ENCODE assay signal across 9 cellular contexts in genomic region chr22:40276877-40277823, GRCh38.
DNase-seq lines count a peak whose midpoint lies in the region; ATAC-seq and TF ChIP-seq lines count a peak whose summit lies in the region.
"Had no signal": no experiment of that assay in that cellular context is flagged by ENCODE, and none has a peak within 500 bp of the region (broad histone marks: within the 10 kb centered on the region; RNA-seq: fewer than 3 reads in every experiment).

No MANE protein-coding gene starts in this region.

- peak overlapping the region; percentile 74 for H3K4me3 Mint-ChIP-seq in stimulated activated effector memory CD8-positive, alpha-beta T cell treated with anti-CD3 and anti-CD28 coated beads, Interleukin-12 subunit alpha, Interleukin-12 subunit beta, amount 100 ng/mL, for 72 hours

- H3K36me3 ChIP-seq in heart left ventricle: peaks cover 0 to 75% (median 63%) of the 10 kb centered on the region in 9 donors

- peak; percentile 16 for DNase-seq in HS-5 (ENCODE audit: low read depth)
- no peak for DNase-seq in activated naive CD4-positive, alpha-beta T cell treated with anti-CD3 and anti-CD28 coated beads, Interleukin-2, amount 50 U/mL, for 72 hours (ENCODE audit: low spot score in 2 of 2)
- peak in 2 of 5 donors; percentile 31 to 45 for DNase-seq in heart left ventricle
- DNase-seq in stimulated activated effector memory CD8-positive, alpha-beta T cell treated with anti-CD3 and anti-CD28 coated beads, Interleukin-12 subunit alpha, Interleukin-12 subunit beta, amount 100 ng/mL, for 72 hours (ENCODE audit: low spot score in 2 of 2): no peak
- no peak for DNase-seq in A172 (ENCODE audit: low spot score)
- DNase-seq in NCI-H774 (lab: John Stamatoyannopoulos, UW): no peak
- no peak for DNase-seq in DMS79 treated with DMSO at 0.1 percent for 48 hours (lab: John Stamatoyannopoulos, UW)
- DNase-seq: NCI-H510A had no signal

- peaks cover 0 to 47% (median 15%) of the 10 kb centered on the region in 12 donors for H3K4me1 ChIP-seq in heart left ventricle

- H3K4me3 ChIP-seq in heart left ventricle: peak overlapping the region in 11 of 12 donors; percentile 3 to 51 (median 43)

- H3K27ac Mint-ChIP-seq in activated naive CD4-positive, alpha-beta T cell treated with anti-CD3 and anti-CD28 coated beads, Interleukin-2, amount 50 U/mL, for 72 hours: peak overlapping the region; percentile 92 to 94
- peak overlapping the region; percentile 95 for H3K27ac Mint-ChIP-seq in stimulated activated effector memory CD8-positive, alpha-beta T cell treated with anti-CD3 and anti-CD28 coated beads, Interleukin-12 subunit alpha, Interleukin-12 subunit beta, amount 100 ng/mL, for 72 hours

- no peaks in the 10 kb centered on the region for H3K27me3 ChIP-seq in heart left ventricle

- peak overlapping the region; percentile 58 to 87 (median 80) for H3K27ac ChIP-seq in heart left ventricle

- ATAC-seq in activated naive CD4-positive, alpha-beta T cell treated with anti-CD3 and anti-CD28 coated beads, Interleukin-2, amount 50 U/mL, for 72 hours: peak; percentile 46 to 52
- peak; percentile 60 to 76 (median 69) for ATAC-seq in heart left ventricle
- ATAC-seq in stimulated activated effector memory CD8-positive, alpha-beta T cell treated with anti-CD3 and anti-CD28 coated beads, Interleukin-12 subunit alpha, Interleukin-12 subunit beta, amount 100 ng/mL, for 72 hours: no peak
- ATAC-seq in HG03520 (IDR thresholded peaks at IDR 0.05; ENCODE audit: unreplicated experiment): no peak

- H3K4me1 Mint-ChIP-seq in stimulated activated effector memory CD8-positive, alpha-beta T cell treated with anti-CD3 and anti-CD28 coated beads, Interleukin-12 subunit alpha, Interleukin-12 subunit beta, amount 100 ng/mL, for 72 hours: peaks cover 16% of the 10 kb centered on the region

- intact Hi-C loops in heart left ventricle (cut with DNase I): loop anchor here in 8 of 10 donors (5.0 to 10.0 kb wide), 9 partner anchors 62 to 232 kb away; partner anchors contain the start of genes TNRC6B (in 5 of the 8) and ADSL (in 1 of the 8)

- no peak for TF ChIP-seq CTCF in heart left ventricle (IDR thresholded peaks at IDR 0.05)

- H3K9me3 ChIP-seq in heart left ventricle: no peaks in the 10 kb centered on the region

- no peaks in the 10 kb centered on the region for H3K9me3 Mint-ChIP-seq in activated naive CD4-positive, alpha-beta T cell treated with anti-CD3 and anti-CD28 coated beads, Interleukin-2, amount 50 U/mL, for 72 hours
- no peaks in the 10 kb centered on the region for H3K9me3 Mint-ChIP-seq in stimulated activated effector memory CD8-positive, alpha-beta T cell treated with anti-CD3 and anti-CD28 coated beads, Interleukin-12 subunit alpha, Interleukin-12 subunit beta, amount 100 ng/mL, for 72 hours

- H3K36me3 Mint-ChIP-seq in activated naive CD4-positive, alpha-beta T cell treated with anti-CD3 and anti-CD28 coated beads, Interleukin-2, amount 50 U/mL, for 72 hours: peaks cover 5 to 26% of the 10 kb centered on the region in 2 donors
- peaks cover 70% of the 10 kb centered on the region for H3K36me3 Mint-ChIP-seq in stimulated activated effector memory CD8-positive, alpha-beta T cell treated with anti-CD3 and anti-CD28 coated beads, Interleukin-12 subunit alpha, Interleukin-12 subunit beta, amount 100 ng/mL, for 72 hours

- TF ChIP-seq POLR2A in heart left ventricle (IDR thresholded peaks at IDR 0.05): no peak

- WGBS in heart left ventricle, 4 donors: 30 to 51% (median 35%) methylated on average over 10 of the region's 10 CpGs

Comparison
In these comparisons a context has a peak if more than half of its experiments do, and no peak if none do; other contexts are left out.
1. ATAC-seq: peak in activated naive CD4-positive, alpha-beta T cell treated with anti-CD3 and anti-CD28 coated beads, Interleukin-2, amount 50 U/mL, for 72 hours (2 of 2) and heart left ventricle (4 of 4); none in stimulated activated effector memory CD8-positive, alpha-beta T cell treated with anti-CD3 and anti-CD28 coated beads, Interleukin-12 subunit alpha, Interleukin-12 subunit beta, amount 100 ng/mL, for 72 hours (single experiment) and HG03520 (single experiment).